In the genomic region with DNA sequence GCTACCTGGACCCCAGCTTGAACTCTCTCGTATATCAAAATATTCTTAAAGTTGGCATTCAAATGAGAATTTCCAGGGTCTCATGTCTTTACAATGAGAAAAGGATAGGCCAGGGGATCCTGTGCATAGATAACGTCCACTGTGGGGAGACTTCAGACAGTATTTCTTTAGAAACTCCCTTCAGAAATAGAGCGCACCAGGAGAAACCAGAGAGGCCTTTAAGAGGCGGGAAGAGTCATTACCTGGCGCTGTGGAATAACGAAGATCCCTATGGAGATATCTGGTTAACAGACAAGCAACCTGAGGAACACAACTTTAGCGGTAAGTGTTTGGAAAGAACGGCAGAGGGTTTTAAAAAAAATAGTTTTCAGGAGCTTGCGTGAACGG, we compare ENCODE assay signal across 8 cellular contexts. TPM values are rescaled to one million over a fixed set of nuclear protein-coding genes. Genes with fewer than 3 reads are reported as not detected.
DNase-seq lines count a peak whose midpoint lies in the region; ATAC-seq and TF ChIP-seq lines count a peak whose summit lies in the region.

No MANE protein-coding gene starts in this region.

- H3K4me3 ChIP-seq in GM08714 (ENCODE audit: low read length): peak overlapping the region; percentile 53
- peak overlapping the region; percentile 49 for H3K4me3 ChIP-seq in LNCaP clone FGC (ENCODE audit: low read depth, low read length)
- peak overlapping the region; percentile 59 for H3K4me3 ChIP-seq in choroid plexus epithelial cell (ENCODE audit: low read depth, low read length)

- no peak for TF ChIP-seq CTCF in LNCaP clone FGC (IDR thresholded peaks at IDR 0.05; ENCODE audit: control insufficient read depth, extremely low read depth, insufficient read depth)
- no peak for TF ChIP-seq CTCF in choroid plexus epithelial cell (conservative IDR thresholded peaks at IDR 0.05; ENCODE audit: low read depth, low read length)
- no peak for TF ChIP-seq CTCF in mesothelial cell of epicardium (IDR thresholded peaks at IDR 0.05; ENCODE audit: unreplicated experiment)

- peak; percentile 20 for ATAC-seq in GM21576 (IDR thresholded peaks at IDR 0.05; ENCODE audit: unreplicated experiment)

- H3K9me3 Mint-ChIP-seq in mesothelial cell of epicardium: no peaks in the 10 kb centered on the region

- peak overlapping the region; percentile 80 for H3K4me3 Mint-ChIP-seq in mesothelial cell of epicardium

- H3K27me3 Mint-ChIP-seq in mesothelial cell of epicardium (ENCODE audit: low read depth): peaks cover 43% of the 10 kb centered on the region

- DNase-seq in LNCaP clone FGC (ENCODE audit: low read depth) (no peak), choroid plexus epithelial cell (ENCODE audit: low read depth) (no peak), mesothelial cell of epicardium (ENCODE audit: low spot score in 2 of 2, unreplicated experiment in 2 of 2) (no peak), retina (no peak), RKO (ENCODE audit: low spot score) (no peak), kidney glomerular epithelial cell (lab: John Stamatoyannopoulos, UW) (no peak)

- no peak overlapping the region for H3K27ac Mint-ChIP-seq in mesothelial cell of epicardium

- H3K4me1 Mint-ChIP-seq in mesothelial cell of epicardium: peaks cover 9% of the 10 kb centered on the region

- no peaks in the 10 kb centered on the region for H3K36me3 Mint-ChIP-seq in mesothelial cell of epicardium

RNA-seq across cellular contexts. Expression of a gene that starts 0.6 kb away (rescaled TPM):
- total RNA-seq in mesothelial cell of epicardium: 1.7 to 2.9 TPM (median 1.8 TPM) in 3 replicates
